Comparison of ENCODE assay signal across 9 cellular contexts in the genomic region with DNA sequence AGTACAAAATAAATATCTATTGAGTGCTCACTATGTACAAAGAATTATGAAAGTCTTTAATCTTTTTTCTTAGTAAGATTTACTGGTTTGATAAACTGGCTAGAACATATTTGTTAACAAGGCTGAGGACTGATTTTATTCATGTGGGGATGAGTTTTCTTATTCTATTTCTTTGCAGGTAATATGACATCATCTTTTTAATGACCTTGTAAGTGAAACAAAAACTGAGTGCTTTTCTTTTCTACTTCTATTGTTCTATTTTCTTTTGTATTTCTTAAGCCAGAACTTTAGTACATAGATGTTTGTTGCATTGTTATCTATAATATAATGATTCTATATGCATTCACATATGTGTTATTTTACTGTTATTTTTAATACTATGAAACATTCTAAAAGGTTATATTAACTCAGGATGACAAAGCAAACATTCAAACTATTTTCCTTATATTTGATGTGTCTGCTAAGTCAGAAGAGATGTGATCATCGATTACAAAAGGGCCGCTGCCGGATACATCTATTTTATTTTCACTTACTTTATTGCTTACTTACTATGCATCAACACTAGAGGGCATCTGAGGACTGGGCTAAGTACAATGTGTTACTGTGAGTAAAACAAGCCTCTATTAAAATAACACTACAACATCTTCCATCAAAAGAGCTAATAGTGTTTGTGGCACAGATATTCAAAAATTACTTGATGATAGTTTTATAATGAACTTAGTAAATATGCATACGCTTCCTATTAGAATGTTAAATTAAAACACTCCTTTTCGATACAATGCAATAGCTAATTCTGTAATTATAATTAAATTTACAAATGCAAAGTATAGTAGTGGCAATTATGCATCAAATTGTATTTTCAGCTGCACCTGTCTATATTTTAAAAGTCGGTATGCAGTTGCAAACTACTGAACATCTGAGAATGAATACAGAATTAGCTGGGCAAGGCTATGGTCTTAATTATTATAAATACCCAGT.
A peak's percentile ranks its signal among the peaks of the same experiment; 100 is the strongest.
DNase-seq lines count a peak whose midpoint lies in the region; ATAC-seq and TF ChIP-seq lines count a peak whose summit lies in the region.
"Had no signal": no experiment of that assay in that cellular context is flagged by ENCODE, and none has a peak within 500 bp of the region (broad histone marks: within the 10 kb centered on the region; RNA-seq: fewer than 3 reads in every experiment).

No MANE protein-coding gene starts in this region.

- intact Hi-C loops in natural killer cell (cut with micrococcal nuclease) = loop anchor here (1.0 to 5.0 kb wide), 3 partner anchors 279 to 1431 kb away; no protein-coding TSS in a partner anchor

- 7 to 11% methylated on average over 6 of the region's 6 CpGs for WGBS in GM23248 (ENCODE audit: low coverage in 1 of 2, low lambda C conversion rate in 2 of 2, missing lambda C conversion rate in 2 of 2), 2 experiments

- peak; percentile 59 for DNase-seq in NCI-H2107 treated with DMSO at 0.1 percent for 48 hours (lab: John Stamatoyannopoulos, UW; ENCODE audit: unreplicated experiment)
- DNase-seq in NCI-H2107 (lab: John Stamatoyannopoulos, UW) = no peak
- DNase-seq in GM23248 = peak; percentile 69
- DNase-seq in SHP77 (lab: John Stamatoyannopoulos, UW) = peak; percentile 36 to 53
- no peak for DNase-seq in epithelial cell of proximal tubule (ENCODE audit: low read depth)
- DNase-seq in natural killer cell = no peak
- no peak for DNase-seq in activated naive CD4-positive, alpha-beta T cell (lab: John Stamatoyannopoulos, UW)

- TF ChIP-seq CTCF in LNCAP (IDR thresholded peaks at IDR 0.05) = peak; percentile 85
- peak; percentile 77 for TF ChIP-seq CTCF in epithelial cell of proximal tubule (conservative IDR thresholded peaks at IDR 0.05; ENCODE audit: low read depth, low read length)
- TF ChIP-seq CTCF in natural killer cell (IDR thresholded peaks at IDR 0.05) = peak; percentile 82

- H3K4me3 ChIP-seq in GM23248 (no peak overlapping the region), epithelial cell of proximal tubule (ENCODE audit: low read depth, low read length) (no peak overlapping the region)
- H3K4me3 ChIP-seq: BLaER1 treated with 17β-estradiol and CSF1 and Interleukin-3, amounts not matched to agents 10 nM and 100 nM had no signal

- no peaks in the 10 kb centered on the region for H3K36me3 ChIP-seq in GM23248 (ENCODE audit: low read depth)
- H3K36me3 ChIP-seq: BLaER1 treated with 17β-estradiol and CSF1 and Interleukin-3, amounts not matched to agents 10 nM and 100 nM had no signal

- peak overlapping the region; percentile 65 for H3K4me2 ChIP-seq in GM23248 (ENCODE audit: unreplicated experiment)

- no peaks in the 10 kb centered on the region for H3F3A ChIP-seq in GM23248 (ENCODE audit: insufficient read depth)

- peak; percentile 64 to 76 (median 68) for ATAC-seq in natural killer cell

- H3K9ac ChIP-seq in GM23248 = no peak overlapping the region
- H3K9ac ChIP-seq: BLaER1 treated with 17β-estradiol and CSF1 and Interleukin-3, amounts not matched to agents 10 nM and 100 nM had no signal

- H3K4me1 ChIP-seq in GM23248 (ENCODE audit: insufficient read depth) = no peaks in the 10 kb centered on the region

- H2AFZ ChIP-seq in GM23248 = peak overlapping the region; percentile 42; the same call in 1 of the 2 replicates

- H3K9me2 ChIP-seq in GM23248 (ENCODE audit: insufficient read depth) = no peaks in the 10 kb centered on the region

- H3K4me1 Mint-ChIP-seq in natural killer cell = no peaks in the 10 kb centered on the region

- H3K9me3 Mint-ChIP-seq in natural killer cell = no peaks in the 10 kb centered on the region

- no peaks in the 10 kb centered on the region for H4K20me1 ChIP-seq in GM23248 (ENCODE audit: insufficient read depth)
- H4K20me1 ChIP-seq: BLaER1 treated with 17β-estradiol and CSF1 and Interleukin-3, amounts not matched to agents 10 nM and 100 nM had no signal

- H3K27ac ChIP-seq in GM23248 = no peak overlapping the region
- H3K27ac ChIP-seq: BLaER1 treated with 17β-estradiol and CSF1 and Interleukin-3, amounts not matched to agents 10 nM and 100 nM had no signal

- H3K36me3 Mint-ChIP-seq in natural killer cell = no peaks in the 10 kb centered on the region

- peaks cover 6 to 7% of the 10 kb centered on the region in 2 donors for H3K27me3 Mint-ChIP-seq in natural killer cell (ENCODE audit: low read depth in 2 of 2)

- 0 out of 2 replicates have a peak, but pooled peaks cover 11% of the 10 kb centered on the region for H3K27me3 ChIP-seq in GM23248 (replicated peaks; ENCODE audit: insufficient read depth)
- H3K27me3 ChIP-seq: BLaER1 treated with 17β-estradiol and CSF1 and Interleukin-3, amounts not matched to agents 10 nM and 100 nM had no signal

- no peaks in the 10 kb centered on the region for H3K9me3 ChIP-seq in GM23248 (ENCODE audit: low read depth)
- H3K9me3 ChIP-seq: BLaER1 treated with 17β-estradiol and CSF1 and Interleukin-3, amounts not matched to agents 10 nM and 100 nM had no signal

- H3K27ac Mint-ChIP-seq in natural killer cell = no peak overlapping the region

- no peak overlapping the region for H3K4me3 Mint-ChIP-seq in natural killer cell

- in situ Hi-C loops in GM23248 (cut with MboI) = loop anchor here (5.0 kb wide), 1 partner anchor 356 kb away; no protein-coding TSS in a partner anchor

- no peaks in the 10 kb centered on the region for H3K79me2 ChIP-seq in GM23248 (ENCODE audit: insufficient read depth)

Comparison
In these comparisons a context has a peak if more than half of its experiments do, and no peak if none do; other contexts are left out.
1. DNase-seq: peak in NCI-H2107 treated with DMSO at 0.1 percent for 48 hours (single experiment), GM23248 (single experiment) and SHP77 (2 of 2); none in NCI-H2107 (single experiment), epithelial cell of proximal tubule (single experiment), natural killer cell (single experiment) and activated naive CD4-positive, alpha-beta T cell (0 of 4).
2. Peak in every context shown above with its lines, with median percentiles within 50 percentile points of each other: CTCF ChIP-seq.